In the genomic region with DNA sequence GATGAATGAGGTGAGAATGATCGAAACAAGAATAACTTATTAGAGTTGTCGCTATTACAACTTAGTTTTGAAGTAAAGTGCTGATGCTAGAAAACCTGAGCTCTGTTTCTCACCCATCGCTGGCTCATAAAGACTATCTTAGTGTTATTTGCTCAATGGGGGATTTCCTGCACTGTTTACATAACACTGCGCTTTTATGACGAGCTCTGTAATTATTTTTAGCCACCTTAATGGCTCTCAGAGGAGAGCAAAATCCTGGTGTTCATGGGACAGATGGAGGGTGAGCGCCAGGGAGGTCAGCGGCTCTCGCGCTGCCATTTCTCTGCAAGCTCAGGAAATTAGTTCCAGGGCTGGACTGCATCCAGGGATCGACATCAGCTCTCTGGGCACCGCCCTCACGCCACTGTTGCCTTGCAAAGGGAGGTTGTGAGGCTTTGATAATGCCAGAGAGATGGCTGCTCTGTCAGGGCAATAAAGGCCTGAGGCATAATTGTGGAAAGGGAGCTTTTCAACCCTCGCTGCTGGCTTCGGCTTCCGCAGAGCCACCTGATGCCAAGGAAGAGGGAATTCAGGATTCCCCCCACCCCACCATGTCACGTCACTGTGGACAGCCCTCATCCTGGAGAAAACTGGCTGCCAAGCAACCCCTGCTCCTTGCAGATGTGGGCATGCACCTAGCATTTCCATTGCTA, we compare ENCODE assay signal across 12 cellular contexts.
DNase-seq lines count a peak whose midpoint lies in the region; ATAC-seq and TF ChIP-seq lines count a peak whose summit lies in the region.
"Had no signal": no experiment of that assay in that cellular context is flagged by ENCODE, and none has a peak within 500 bp of the region (broad histone marks: within the 10 kb centered on the region; RNA-seq: fewer than 3 reads in every experiment).

No MANE protein-coding gene starts in this region.

- no peak overlapping the region for H4K91ac ChIP-seq in mesenchymal stem cell (ENCODE audit: low read length)

- H3K4me2 ChIP-seq in KMS-11 (peak overlapping the region; percentile 87), mesenchymal stem cell (ENCODE audit: low read length, poor library complexity, severe bottlenecking) (no peak overlapping the region)

- no peak overlapping the region for H2BK120ac ChIP-seq in mesenchymal stem cell (ENCODE audit: low read depth, low read length)

- CTCF ChIA-PET in GM10248 (lab: Yijun Ruan, JAX), result no interaction called here

- H4K20me1 ChIP-seq in KMS-11 (ENCODE audit: insufficient read depth), result no peaks in the 10 kb centered on the region

- no peaks in the 10 kb centered on the region for H3K27me3 ChIP-seq in BE2C
- H3K27me3 ChIP-seq in KMS-11 (ENCODE audit: insufficient read depth, low read depth), result no peaks in the 10 kb centered on the region
- H3K27me3 ChIP-seq in SJCRH30, result peaks cover 12% of the 10 kb centered on the region
- H3K27me3 ChIP-seq in mesenchymal stem cell (ENCODE audit: control insufficient read depth in 1 of 2, insufficient read depth in 1 of 2, low read length in 2 of 2), result peaks cover 28 to 68% of the 10 kb centered on the region in 2 experiments
- H3K27me3 ChIP-seq: cardiac muscle cell, neutrophil had no signal

- no peak for ATAC-seq in GM19463 (IDR thresholded peaks at IDR 0.05; ENCODE audit: unreplicated experiment)
- ATAC-seq: heart left ventricle had no signal

- POLR2A ChIA-PET in GM10248 (lab: Yijun Ruan, JAX), result no interaction called here

- H2BK15ac ChIP-seq in mesenchymal stem cell (ENCODE audit: low read depth, poor library complexity, severe bottlenecking), result no peak overlapping the region

- H3K14ac ChIP-seq in mesenchymal stem cell (ENCODE audit: low read length in 2 of 2), result no peak overlapping the region

- DNase-seq in BE2C, result peak; percentile 85
- DNase-seq in SJCRH30, result peak; percentile 16 to 21
- peak; percentile 68 for DNase-seq in mesenchymal stem cell
- no peak for DNase-seq in GM10248 (ENCODE audit: extremely low spot score)
- no peak for DNase-seq in hippocampal formation (lab: John Stamatoyannopoulos, UW)
- DNase-seq in NCI-H187 (lab: John Stamatoyannopoulos, UW), result no peak
- DNase-seq: heart left ventricle had no signal

- H3K27ac ChIP-seq in KMS-11, result peak overlapping the region; percentile 87
- no peak overlapping the region for H3K27ac ChIP-seq in SJCRH30
- H3K27ac ChIP-seq in mesenchymal stem cell (ENCODE audit: low read length, poor library complexity, severe bottlenecking), result no peak overlapping the region
- H3K27ac ChIP-seq: cardiac muscle cell, heart left ventricle, neutrophil, SJSA1 had no signal

- no peaks in the 10 kb centered on the region for H3K79me2 ChIP-seq in KMS-11 (ENCODE audit: insufficient read depth, low read depth)

- H2BK5ac ChIP-seq in mesenchymal stem cell (ENCODE audit: low read depth, low read length, poor library complexity, severe bottlenecking), result no peak overlapping the region

- no peak overlapping the region for H2AK5ac ChIP-seq in mesenchymal stem cell (ENCODE audit: low read length, severe bottlenecking)

- H3K9ac ChIP-seq in KMS-11 (peak overlapping the region; percentile 68; the same call in 1 of the 2 replicates), mesenchymal stem cell (ENCODE audit: low read length) (no peak overlapping the region)

- H3K4ac ChIP-seq in mesenchymal stem cell (ENCODE audit: low read depth in 1 of 2, low read length in 2 of 2), result no peak overlapping the region

- H3K79me1 ChIP-seq in mesenchymal stem cell (replicated peaks; ENCODE audit: low read length, poor library complexity, severe bottlenecking), result no peaks in the 10 kb centered on the region

- TF ChIP-seq CTCF in BE2C (IDR thresholded peaks at IDR 0.05; ENCODE audit: low read depth, low read length), result no peak
- no peak for TF ChIP-seq CTCF in KMS-11 (conservative IDR thresholded peaks at IDR 0.05; ENCODE audit: low read depth, low read length)
- TF ChIP-seq CTCF in GM10248 (IDR thresholded peaks at IDR 0.05; ENCODE audit: control extremely low read depth, extremely low read depth, low read depth, missing control alignments), result no peak

- H4K8ac ChIP-seq in mesenchymal stem cell (ENCODE audit: low read length), result no peak overlapping the region

- H2BK12ac ChIP-seq in mesenchymal stem cell (ENCODE audit: low read length in 2 of 2), result peak overlapping the region in 1 of 2 experiments; percentile 25

- 21% methylated on average over 15 of the region's 16 CpGs for WGBS in mesenchymal stem cell

- H3K36me3 ChIP-seq in BE2C (no peaks in the 10 kb centered on the region; the same call in 1 of the 2 replicates), KMS-11 (ENCODE audit: insufficient read depth) (no peaks in the 10 kb centered on the region), SJCRH30 (no peaks in the 10 kb centered on the region), mesenchymal stem cell (ENCODE audit: control insufficient read depth in 1 of 2, insufficient read depth in 2 of 2, low read depth in 1 of 2, low read length in 2 of 2) (no peaks in the 10 kb centered on the region)
- H3K36me3 ChIP-seq: cardiac muscle cell, heart left ventricle, neutrophil, SJSA1 had no signal

- H3K23ac ChIP-seq in mesenchymal stem cell (ENCODE audit: low read length in 2 of 2), result no peak overlapping the region

- peak overlapping the region; percentile 38 for H3K4me3 ChIP-seq in BE2C (ENCODE audit: low read depth, low read length)
- no peak overlapping the region for H3K4me3 ChIP-seq in KMS-11 (IDR thresholded peaks at IDR 0.05; ENCODE audit: insufficient read depth, low read depth, low read length)
- H3K4me3 ChIP-seq in SJCRH30, result no peak overlapping the region
- H3K4me3 ChIP-seq in mesenchymal stem cell (ENCODE audit: insufficient read depth in 1 of 2, low read depth in 1 of 2, low read length in 2 of 2), result no peak overlapping the region
- H3K4me3 ChIP-seq: cardiac muscle cell, heart left ventricle, SJSA1 had no signal

- H2AFZ ChIP-seq in KMS-11 (ENCODE audit: low read depth) (peak overlapping the region; percentile 86), mesenchymal stem cell (ENCODE audit: low read depth, low read length) (no peak overlapping the region)

- no peak overlapping the region for H3K18ac ChIP-seq in mesenchymal stem cell (ENCODE audit: low read depth in 1 of 2, low read length in 2 of 2)

- H3K9me3 ChIP-seq in BE2C (no peaks in the 10 kb centered on the region), SJCRH30 (replicated peaks) (no peaks in the 10 kb centered on the region), mesenchymal stem cell (ENCODE audit: control insufficient read depth, low read length) (no peaks in the 10 kb centered on the region)
- H3K9me3 ChIP-seq: heart left ventricle, neutrophil, SJSA1 had no signal

- H3K4me1 ChIP-seq in BE2C (peaks cover 18% of the 10 kb centered on the region), KMS-11 (ENCODE audit: low read depth, poor library complexity, severe bottlenecking) (peaks cover 61% of the 10 kb centered on the region), SJCRH30 (no peaks in the 10 kb centered on the region), mesenchymal stem cell (ENCODE audit: control insufficient read depth, insufficient read depth, low read depth, low read length) (peaks cover 9% of the 10 kb centered on the region)
- H3K4me1 ChIP-seq: SJSA1 had no signal

Comparison
In these comparisons a context has a peak if more than half of its experiments do, and no peak if none do; other contexts are left out.
1. DNase-seq: peak in BE2C (single experiment), SJCRH30 (2 of 2) and mesenchymal stem cell (single experiment); none in GM10248 (single experiment), hippocampal formation (0 of 2) and NCI-H187 (0 of 2).